Comparison of ENCODE assay signal across 1 cellular context in the genomic region with DNA sequence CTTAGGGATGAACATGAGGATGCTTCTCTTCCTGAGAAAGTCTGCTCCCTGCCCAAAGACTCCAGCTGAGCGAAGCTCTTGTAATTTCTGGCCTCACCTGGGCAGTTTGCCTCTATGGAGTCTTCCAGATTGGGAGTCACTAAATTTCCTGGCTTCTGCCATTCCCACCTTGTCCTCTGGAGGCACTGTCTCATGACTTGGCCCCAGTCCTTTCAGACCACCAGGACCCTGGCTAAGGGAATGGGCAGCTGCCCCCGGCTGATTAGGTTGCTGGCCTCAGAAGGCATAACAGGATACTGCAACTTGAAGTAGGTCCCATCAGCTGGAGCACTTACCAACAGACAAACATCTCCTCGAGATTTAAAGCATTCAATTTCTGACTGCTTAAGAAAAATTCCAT.
TF ChIP-seq lines count a peak whose summit lies in the region.

No MANE protein-coding gene starts in this region.

TF ChIP-seq in GM12878, 131 proteins besides CTCF, POLR2A, EP300 and RAD21:
- no peak for TF ChIP-seq NR2C2 (IDR thresholded peaks at IDR 0.05; ENCODE audit: borderline replicate concordance, control insufficient read depth, insufficient read length, low read depth)
- TF ChIP-seq, protein P1, sequence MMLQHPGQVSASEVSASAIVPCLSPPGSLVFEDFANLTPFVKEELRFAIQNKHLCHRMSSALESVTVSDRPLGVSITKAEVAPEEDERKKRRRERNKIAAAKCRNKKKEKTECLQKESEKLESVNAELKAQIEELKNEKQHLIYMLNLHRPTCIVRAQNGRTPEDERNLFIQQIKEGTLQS (IDR thresholded peaks at IDR 0.05; ENCODE audit: borderline replicate concordance, extremely low read depth, low read depth, low read length) = no peak
- TF ChIP-seq DPF2 (IDR thresholded peaks at IDR 0.05) = no peak
- no peak for TF ChIP-seq TARDBP (IDR thresholded peaks at IDR 0.05; ENCODE audit: borderline replicate concordance)
- TF ChIP-seq CREB1 (IDR thresholded peaks at IDR 0.05; ENCODE audit: low read depth) = no peak
- TF ChIP-seq BHLHE40 (IDR thresholded peaks at IDR 0.05; ENCODE audit: borderline replicate concordance in 1 of 2, low read depth in 2 of 2, low read length in 1 of 2) = no peak
- TF ChIP-seq BMI1 (IDR thresholded peaks at IDR 0.05; ENCODE audit: borderline replicate concordance) = no peak
- no peak for TF ChIP-seq SUZ12 (IDR thresholded peaks at IDR 0.05; ENCODE audit: unreplicated experiment)
- TF ChIP-seq KLF5 (IDR thresholded peaks at IDR 0.05; ENCODE audit: partially characterized antibody) = no peak
- no peak for TF ChIP-seq GATAD2B (conservative IDR thresholded peaks at IDR 0.05; ENCODE audit: low read depth)
- TF ChIP-seq, protein P2, sequence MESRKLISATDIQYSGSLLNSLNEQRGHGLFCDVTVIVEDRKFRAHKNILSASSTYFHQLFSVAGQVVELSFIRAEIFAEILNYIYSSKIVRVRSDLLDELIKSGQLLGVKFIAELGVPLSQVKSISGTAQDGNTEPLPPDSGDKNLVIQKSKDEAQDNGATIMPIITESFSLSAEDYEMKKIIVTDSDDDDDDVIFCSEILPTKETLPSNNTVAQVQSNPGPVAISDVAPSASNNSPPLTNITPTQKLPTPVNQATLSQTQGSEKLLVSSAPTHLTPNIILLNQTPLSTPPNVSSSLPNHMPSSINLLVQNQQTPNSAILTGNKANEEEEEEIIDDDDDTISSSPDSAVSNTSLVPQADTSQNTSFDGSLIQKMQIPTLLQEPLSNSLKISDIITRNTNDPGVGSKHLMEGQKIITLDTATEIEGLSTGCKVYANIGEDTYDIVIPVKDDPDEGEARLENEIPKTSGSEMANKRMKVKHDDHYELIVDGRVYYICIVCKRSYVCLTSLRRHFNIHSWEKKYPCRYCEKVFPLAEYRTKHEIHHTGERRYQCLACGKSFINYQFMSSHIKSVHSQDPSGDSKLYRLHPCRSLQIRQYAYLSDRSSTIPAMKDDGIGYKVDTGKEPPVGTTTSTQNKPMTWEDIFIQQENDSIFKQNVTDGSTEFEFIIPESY (IDR thresholded peaks at IDR 0.05) = no peak
- no peak for TF ChIP-seq MEF2B (IDR thresholded peaks at IDR 0.05; ENCODE audit: partially characterized antibody, poor library complexity, severe bottlenecking)
- TF ChIP-seq, protein P3, sequence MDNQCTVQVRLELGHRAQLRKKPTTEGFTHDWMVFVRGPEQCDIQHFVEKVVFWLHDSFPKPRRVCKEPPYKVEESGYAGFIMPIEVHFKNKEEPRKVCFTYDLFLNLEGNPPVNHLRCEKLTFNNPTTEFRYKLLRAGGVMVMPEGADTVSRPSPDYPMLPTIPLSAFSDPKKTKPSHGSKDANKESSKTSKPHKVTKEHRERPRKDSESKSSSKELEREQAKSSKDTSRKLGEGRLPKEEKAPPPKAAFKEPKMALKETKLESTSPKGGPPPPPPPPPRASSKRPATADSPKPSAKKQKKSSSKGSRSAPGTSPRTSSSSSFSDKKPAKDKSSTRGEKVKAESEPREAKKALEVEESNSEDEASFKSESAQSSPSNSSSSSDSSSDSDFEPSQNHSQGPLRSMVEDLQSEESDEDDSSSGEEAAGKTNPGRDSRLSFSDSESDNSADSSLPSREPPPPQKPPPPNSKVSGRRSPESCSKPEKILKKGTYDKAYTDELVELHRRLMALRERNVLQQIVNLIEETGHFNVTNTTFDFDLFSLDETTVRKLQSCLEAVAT (IDR thresholded peaks at IDR 0.05) = no peak
- no peak for TF ChIP-seq SREBF1 (IDR thresholded peaks at IDR 0.05; ENCODE audit: low read length)
- no peak for TF ChIP-seq RUNX3 (IDR thresholded peaks at IDR 0.05; ENCODE audit: low read length)
- TF ChIP-seq ZNF622 (IDR thresholded peaks at IDR 0.05) = no peak
- no peak for TF ChIP-seq RAD51 (IDR thresholded peaks at IDR 0.05)
- TF ChIP-seq CHD1 (IDR thresholded peaks at IDR 0.05; ENCODE audit: low read depth, low read length) = no peak
- no peak for TF ChIP-seq STAT1 (conservative IDR thresholded peaks at IDR 0.05)
- TF ChIP-seq SUPT20H (IDR thresholded peaks at IDR 0.05; ENCODE audit: borderline replicate concordance, control insufficient read depth, low read depth, low read length) = no peak
